In the genomic region with DNA sequence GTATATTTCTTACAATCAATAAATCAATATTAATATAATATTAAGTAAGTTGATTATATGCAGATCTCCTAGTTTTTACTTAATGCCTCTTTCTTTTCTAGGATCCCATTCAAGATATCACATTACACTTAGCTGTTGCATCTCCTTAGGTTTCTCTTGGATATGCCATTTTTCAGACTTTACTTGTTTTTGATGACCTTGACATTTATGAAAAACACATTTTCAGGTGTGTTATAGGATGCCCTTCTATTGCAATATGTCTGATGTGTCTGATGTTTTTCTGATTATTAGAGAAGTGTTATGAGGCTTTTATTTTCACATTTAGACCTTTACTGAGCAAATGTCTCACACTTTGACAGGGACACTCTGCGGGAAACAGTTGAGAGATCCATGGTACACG, we compare ENCODE assay signal across 28 cellular contexts.
"Had no signal": no experiment of that assay in that cellular context is flagged by ENCODE, and none has a peak within 500 bp of the region (broad histone marks: within the 10 kb centered on the region; RNA-seq: fewer than 3 reads in every experiment).

No MANE protein-coding gene starts in this region.

- H3K27ac ChIP-seq: colonic mucosa, coronary artery, dorsolateral prefrontal cortex, epithelial cell of prostate, esophagus muscularis mucosa, esophagus squamous epithelium, foreskin keratinocyte, gastrocnemius medialis, gastroesophageal sphincter, heart left ventricle, heart right ventricle had no signal

- H3K9me3 ChIP-seq: colonic mucosa, esophagus muscularis mucosa, esophagus squamous epithelium, gastrocnemius medialis, gastroesophageal sphincter, heart left ventricle, heart right ventricle had no signal

- FAIRE-seq: colon, endometrium, endothelial cell of umbilical vein, frontal cortex had no signal

- DNase-seq: colonic mucosa; cortex of kidney; dermis blood vessel endothelial cell; dorsolateral prefrontal cortex; effector CD4-positive, alpha-beta T cell; effector CD8-positive, alpha-beta T cell; effector memory CD4-positive, alpha-beta T cell; effector memory CD8-positive, alpha-beta T cell; endodermal cell; erythroblast; esophagus squamous epithelium; foreskin fibroblast; foreskin keratinocyte; foreskin melanocyte; gastrocnemius medialis; glutamatergic neuron; head of caudate nucleus; heart left ventricle; heart right ventricle had no signal

- H3K27me3 ChIP-seq: colonic mucosa, esophagus muscularis mucosa, esophagus squamous epithelium, foreskin keratinocyte, gastrocnemius medialis, gastroesophageal sphincter, heart left ventricle, heart right ventricle had no signal

- H3K4me3 ChIP-seq: colonic mucosa, coronary artery, dorsolateral prefrontal cortex, esophagus muscularis mucosa, esophagus squamous epithelium, gastrocnemius medialis, gastroesophageal sphincter, heart left ventricle, heart right ventricle had no signal

- H3K4me1 ChIP-seq: colonic mucosa, esophagus muscularis mucosa, esophagus squamous epithelium, foreskin keratinocyte, gastrocnemius medialis, gastroesophageal sphincter, heart left ventricle, heart right ventricle had no signal

- ATAC-seq: effector memory CD8-positive, alpha-beta T cell; esophagus mucosa; foreskin keratinocyte; gastrocnemius medialis; gastroesophageal sphincter; heart left ventricle; heart right ventricle had no signal

- H3K36me3 ChIP-seq: colonic mucosa, esophagus muscularis mucosa, esophagus squamous epithelium, gastrocnemius medialis, gastroesophageal sphincter, heart left ventricle, heart right ventricle had no signal
